ENCODE assay signal across 1 cellular context in the genomic region with DNA sequence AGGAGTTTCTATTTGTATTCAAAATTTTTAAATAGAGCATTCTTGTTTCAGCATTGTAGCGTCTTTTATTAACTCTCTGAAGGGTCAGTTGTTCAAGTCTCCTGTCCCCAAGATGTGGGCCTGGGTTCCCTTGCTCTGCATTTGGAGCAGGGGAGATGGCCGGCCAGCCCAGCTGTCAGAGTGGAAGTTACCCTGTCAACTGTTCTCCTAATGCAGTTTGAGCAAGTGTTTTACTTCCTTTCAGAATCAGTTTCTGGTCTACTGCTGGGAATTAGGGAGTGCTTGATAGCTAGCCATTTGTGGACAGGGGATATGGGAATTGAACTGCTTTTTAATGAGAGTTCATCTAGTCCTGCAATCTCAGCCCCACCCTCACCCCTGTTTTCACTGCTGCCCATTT.
A peak's percentile ranks its signal among the peaks of the same experiment; 100 is the strongest.
TF ChIP-seq lines count a peak whose summit lies in the region.

No MANE protein-coding gene starts in this region.

TF ChIP-seq in HepG2, 621 proteins besides CTCF, POLR2A, EP300 and RAD21 (continued from another document):
- TF ChIP-seq NKX3-1 (CRISPR knock-in tag; IDR thresholded peaks at IDR 0.05) (0 out of 2 replicates have a peak, but pooled peaks have one; percentile 22), RBM39 (IDR thresholded peaks at IDR 0.05; ENCODE audit: low read depth, low read length, poor library complexity, severe bottlenecking) (no peak)
- TF ChIP-seq, protein P1, sequence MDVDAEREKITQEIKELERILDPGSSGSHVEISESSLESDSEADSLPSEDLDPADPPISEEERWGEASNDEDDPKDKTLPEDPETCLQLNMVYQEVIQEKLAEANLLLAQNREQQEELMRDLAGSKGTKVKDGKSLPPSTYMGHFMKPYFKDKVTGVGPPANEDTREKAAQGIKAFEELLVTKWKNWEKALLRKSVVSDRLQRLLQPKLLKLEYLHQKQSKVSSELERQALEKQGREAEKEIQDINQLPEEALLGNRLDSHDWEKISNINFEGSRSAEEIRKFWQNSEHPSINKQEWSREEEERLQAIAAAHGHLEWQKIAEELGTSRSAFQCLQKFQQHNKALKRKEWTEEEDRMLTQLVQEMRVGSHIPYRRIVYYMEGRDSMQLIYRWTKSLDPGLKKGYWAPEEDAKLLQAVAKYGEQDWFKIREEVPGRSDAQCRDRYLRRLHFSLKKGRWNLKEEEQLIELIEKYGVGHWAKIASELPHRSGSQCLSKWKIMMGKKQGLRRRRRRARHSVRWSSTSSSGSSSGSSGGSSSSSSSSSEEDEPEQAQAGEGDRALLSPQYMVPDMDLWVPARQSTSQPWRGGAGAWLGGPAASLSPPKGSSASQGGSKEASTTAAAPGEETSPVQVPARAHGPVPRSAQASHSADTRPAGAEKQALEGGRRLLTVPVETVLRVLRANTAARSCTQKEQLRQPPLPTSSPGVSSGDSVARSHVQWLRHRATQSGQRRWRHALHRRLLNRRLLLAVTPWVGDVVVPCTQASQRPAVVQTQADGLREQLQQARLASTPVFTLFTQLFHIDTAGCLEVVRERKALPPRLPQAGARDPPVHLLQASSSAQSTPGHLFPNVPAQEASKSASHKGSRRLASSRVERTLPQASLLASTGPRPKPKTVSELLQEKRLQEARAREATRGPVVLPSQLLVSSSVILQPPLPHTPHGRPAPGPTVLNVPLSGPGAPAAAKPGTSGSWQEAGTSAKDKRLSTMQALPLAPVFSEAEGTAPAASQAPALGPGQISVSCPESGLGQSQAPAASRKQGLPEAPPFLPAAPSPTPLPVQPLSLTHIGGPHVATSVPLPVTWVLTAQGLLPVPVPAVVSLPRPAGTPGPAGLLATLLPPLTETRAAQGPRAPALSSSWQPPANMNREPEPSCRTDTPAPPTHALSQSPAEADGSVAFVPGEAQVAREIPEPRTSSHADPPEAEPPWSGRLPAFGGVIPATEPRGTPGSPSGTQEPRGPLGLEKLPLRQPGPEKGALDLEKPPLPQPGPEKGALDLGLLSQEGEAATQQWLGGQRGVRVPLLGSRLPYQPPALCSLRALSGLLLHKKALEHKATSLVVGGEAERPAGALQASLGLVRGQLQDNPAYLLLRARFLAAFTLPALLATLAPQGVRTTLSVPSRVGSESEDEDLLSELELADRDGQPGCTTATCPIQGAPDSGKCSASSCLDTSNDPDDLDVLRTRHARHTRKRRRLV (CRISPR knock-in tag; IDR thresholded peaks at IDR 0.05): no peak
